8 cellular contexts compared by ENCODE assay signal in the genomic region with DNA sequence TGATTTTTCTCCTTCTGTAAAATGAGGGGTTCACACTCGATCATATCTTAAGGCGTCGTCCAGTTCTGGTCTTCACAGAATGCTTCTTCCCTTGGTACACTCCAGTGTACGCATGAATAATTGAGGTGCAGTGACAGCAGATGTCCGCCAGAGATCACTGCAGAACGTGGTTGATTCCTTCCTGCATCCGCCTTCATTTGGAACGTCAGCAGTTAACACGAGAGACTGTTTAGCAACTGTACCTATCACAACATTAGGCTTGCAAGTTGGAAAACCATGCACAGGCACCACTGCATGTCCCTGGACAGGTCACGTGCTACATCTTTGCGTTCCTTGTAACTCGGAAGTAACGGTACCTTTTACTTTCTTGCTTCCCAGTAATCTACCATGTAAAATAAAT.
DNase-seq lines count a peak whose midpoint lies in the region; ATAC-seq and TF ChIP-seq lines count a peak whose summit lies in the region.

No MANE protein-coding gene starts in this region.

- H2AK5ac ChIP-seq in IMR-90 (ENCODE audit: low read depth, low read length) = no peak overlapping the region

- H3K36me3 ChIP-seq in IMR-90 (ENCODE audit: control insufficient read depth, insufficient read depth, low read length) = no peaks in the 10 kb centered on the region
- H3K36me3 ChIP-seq in psoas muscle (ENCODE audit: insufficient read depth in 1 of 2, low read depth in 1 of 2) = no peaks in the 10 kb centered on the region

- H3K4ac ChIP-seq in IMR-90 (ENCODE audit: low read depth, low read length) = no peak overlapping the region

- H4K20me1 ChIP-seq in IMR-90 (ENCODE audit: insufficient read depth, low read length) = no peaks in the 10 kb centered on the region

- BruUV-seq in IMR-90 (replicated peaks; lab: Mats Ljungman, UMichigan) = no TSS peak

- CTCF ChIA-PET in IMR-90 (lab: Yijun Ruan, JAX) = interaction anchor here (0.6 to 0.7 kb wide), 2 partner anchors 8 to 28 kb away, joined by 3 to 8 read pairs; no protein-coding TSS in a partner anchor

- H3K27me3 ChIP-seq in IMR-90 (ENCODE audit: control insufficient read depth, insufficient read depth, low read length) (no peaks in the 10 kb centered on the region), psoas muscle (ENCODE audit: insufficient read depth in 3 of 3, low read length in 2 of 3) (peaks cover 0 to 7% (median 0%) of the 10 kb centered on the region in 3 donors)

- H3K56ac ChIP-seq in IMR-90 (ENCODE audit: extremely low read depth, insufficient read depth, low read length) = no peak overlapping the region

- H3K4me2 ChIP-seq in IMR-90 (ENCODE audit: low read depth, low read length) = 0 out of 2 replicates have a peak overlapping the region, but pooled peaks have one; percentile 41

- no peaks in the 10 kb centered on the region for H3K79me1 ChIP-seq in IMR-90 (ENCODE audit: low read depth in 1 of 2, low read length in 2 of 2)

- H2AK9ac ChIP-seq in IMR-90 (replicated peaks; ENCODE audit: low read depth, low read length, poor library complexity) = peak overlapping the region; percentile 76

- in situ Hi-C loops in IMR-90 (cut with MboI; ENCODE audit: low sequenced_read_pairs) = loop anchor here (5.0 kb wide), 1 partner anchor 1047 kb away; no protein-coding TSS in a partner anchor

- TF ChIP-seq RAD21 in IMR-90 (IDR thresholded peaks at IDR 0.05; ENCODE audit: low read length) = peak; percentile 86

- no peak overlapping the region for H4K5ac ChIP-seq in IMR-90 (ENCODE audit: low read depth, low read length)

- H4K91ac ChIP-seq in IMR-90 (ENCODE audit: insufficient read depth, low read depth, low read length) = no peak overlapping the region

- no peak overlapping the region for H3K23ac ChIP-seq in IMR-90 (ENCODE audit: low read depth, low read length)

- no peak overlapping the region for H2BK20ac ChIP-seq in IMR-90 (ENCODE audit: low read depth, low read length)

- H3K9me3 ChIP-seq in IMR-90 (ENCODE audit: control insufficient read depth, insufficient read depth, low read length) = no peaks in the 10 kb centered on the region
- peaks cover 4% of the 10 kb centered on the region for H3K9me3 ChIP-seq in psoas muscle

- H3K4me3 ChIP-seq in IMR-90 (ENCODE audit: insufficient read depth, low read depth, low read length) (no peak overlapping the region), fibroblast of the aortic adventitia (ENCODE audit: low read depth, low read length) (peak overlapping the region; percentile 40), psoas muscle (no peak overlapping the region)

- no peak for TF ChIP-seq POLR2A in IMR-90 (IDR thresholded peaks at IDR 0.05; ENCODE audit: low read depth, low read length)

- H3K18ac ChIP-seq in IMR-90 (ENCODE audit: low read depth, low read length) = no peak overlapping the region

- DNase-seq in AG09319 (ENCODE audit: extremely low read depth, low read depth) = peak; percentile 22
- DNase-seq in IMR-90 = peak; percentile 53
- peak; percentile 4 for DNase-seq in activated T-cell treated with anti-CD3 and anti-CD28 coated beads for 1 hour (ENCODE audit: low read depth)
- peak; percentile 70 for DNase-seq in fibroblast of the aortic adventitia (ENCODE audit: low read depth)
- peak in 1 of 2 donors; percentile 7 for DNase-seq in psoas muscle
- no peak for DNase-seq in nucleus accumbens (lab: John Stamatoyannopoulos, UW)
- DNase-seq in NCI-H510A treated with DMSO at 0.1 percent for 48 hours (lab: John Stamatoyannopoulos, UW) = no peak

- H3K4me1 ChIP-seq in IMR-90 (ENCODE audit: control insufficient read depth, insufficient read depth, low read length) = no peaks in the 10 kb centered on the region
- H3K4me1 ChIP-seq in psoas muscle = no peaks in the 10 kb centered on the region

- no peak overlapping the region for H3K27ac ChIP-seq in IMR-90 (ENCODE audit: insufficient read depth, low read length)
- no peak overlapping the region for H3K27ac ChIP-seq in psoas muscle

- dilution Hi-C loops in IMR-90 (cut with HindIII; ENCODE audit: low sequenced_read_pairs, unreplicated experiment) = no loop called here

- H3K9ac ChIP-seq in IMR-90 (ENCODE audit: low read depth, low read length) = no peak overlapping the region

- intact Hi-C loops in IMR-90 (cut with micrococcal nuclease) = loop anchor here (1.0 to 10.0 kb wide), 5 partner anchors 537 to 1148 kb away; no protein-coding TSS in a partner anchor
- intact Hi-C loops in psoas muscle (cut with DNase I) = no loop called here

- POLR2A ChIA-PET in IMR-90 (lab: Charles Lee; ENCODE audit: unreplicated experiment) = no interaction called here

- 11% methylated on average over 6 of the region's 13 CpGs; no CpG with 5 or more reads in 1 of the 2 experiments for WGBS in IMR-90 (ENCODE audit: extremely low coverage in 2 of 2, insufficient read length in 1 of 2), 2 experiments
- 11 to 17% (median 15%) methylated on average over 13 of the region's 13 CpGs for WGBS in psoas muscle, 3 donors

- ATAC-seq in GM19397 (IDR thresholded peaks at IDR 0.05; ENCODE audit: unreplicated experiment) (peak; percentile 71), IMR-90 (ENCODE audit: low read depth) (peak; percentile 90), psoas muscle (no peak)

- no peak overlapping the region for H3K14ac ChIP-seq in IMR-90 (replicated peaks; ENCODE audit: low read depth, low read length)

- TF ChIP-seq CTCF in AG09319 (IDR thresholded peaks at IDR 0.05; ENCODE audit: low read depth, low read length) (peak; percentile 76), IMR-90 (conservative IDR thresholded peaks at IDR 0.05; ENCODE audit: low read depth, low read length) (peak; percentile 74), fibroblast of the aortic adventitia (IDR thresholded peaks at IDR 0.05; ENCODE audit: insufficient read depth, low read length) (peak; percentile 75), psoas muscle (IDR thresholded peaks at IDR 0.05) (peak; percentile 29)

- H2BK5ac ChIP-seq in IMR-90 (ENCODE audit: low read depth, low read length, poor library complexity, severe bottlenecking) = no peak overlapping the region

- no peak overlapping the region for H2BK120ac ChIP-seq in IMR-90 (ENCODE audit: low read depth, low read length)

- peak overlapping the region; percentile 78 for H2AFZ ChIP-seq in IMR-90 (replicated peaks; ENCODE audit: low read length, poor library complexity)

- H4K8ac ChIP-seq in IMR-90 (ENCODE audit: low read depth in 2 of 2, low read length in 2 of 2) = no peak overlapping the region

- H3K9me1 ChIP-seq in IMR-90 (ENCODE audit: insufficient read depth, low read length) = no peaks in the 10 kb centered on the region

- no peak overlapping the region for H2BK15ac ChIP-seq in IMR-90 (ENCODE audit: low read depth, low read length)

TF ChIP-seq in IMR-90, 13 proteins besides CTCF, POLR2A, EP300 and RAD21:
- no peak for TF ChIP-seq RFX5 (IDR thresholded peaks at IDR 0.05; ENCODE audit: low read depth, low read length)
- TF ChIP-seq MAZ (IDR thresholded peaks at IDR 0.05; ENCODE audit: borderline replicate concordance, low read depth, low read length) = no peak
- no peak for TF ChIP-seq CHD1 (IDR thresholded peaks at IDR 0.05; ENCODE audit: low read depth, low read length)
- TF ChIP-seq SMC3 (IDR thresholded peaks at IDR 0.05; ENCODE audit: low read depth, low read length) = peak; percentile 70
TF ChIP-seq in IMR-90: peak in this region for 1.

Comparison
In these comparisons a context has a peak if more than half of its experiments do, and no peak if none do; other contexts are left out.
1. DNase-seq: peak in AG09319 (single experiment), IMR-90 (single experiment), activated T-cell treated with anti-CD3 and anti-CD28 coated beads for 1 hour (single experiment) and fibroblast of the aortic adventitia (single experiment); none in nucleus accumbens (0 of 56) and NCI-H510A treated with DMSO at 0.1 percent for 48 hours (single experiment).
2. ATAC-seq: peak in GM19397 (single experiment) and IMR-90 (single experiment); none in psoas muscle (0 of 4).
3. Peak in every context shown above with its lines, with median percentiles within 50 percentile points of each other: CTCF ChIP-seq.